14 cellular contexts compared by ENCODE assay signal in the genomic region with DNA sequence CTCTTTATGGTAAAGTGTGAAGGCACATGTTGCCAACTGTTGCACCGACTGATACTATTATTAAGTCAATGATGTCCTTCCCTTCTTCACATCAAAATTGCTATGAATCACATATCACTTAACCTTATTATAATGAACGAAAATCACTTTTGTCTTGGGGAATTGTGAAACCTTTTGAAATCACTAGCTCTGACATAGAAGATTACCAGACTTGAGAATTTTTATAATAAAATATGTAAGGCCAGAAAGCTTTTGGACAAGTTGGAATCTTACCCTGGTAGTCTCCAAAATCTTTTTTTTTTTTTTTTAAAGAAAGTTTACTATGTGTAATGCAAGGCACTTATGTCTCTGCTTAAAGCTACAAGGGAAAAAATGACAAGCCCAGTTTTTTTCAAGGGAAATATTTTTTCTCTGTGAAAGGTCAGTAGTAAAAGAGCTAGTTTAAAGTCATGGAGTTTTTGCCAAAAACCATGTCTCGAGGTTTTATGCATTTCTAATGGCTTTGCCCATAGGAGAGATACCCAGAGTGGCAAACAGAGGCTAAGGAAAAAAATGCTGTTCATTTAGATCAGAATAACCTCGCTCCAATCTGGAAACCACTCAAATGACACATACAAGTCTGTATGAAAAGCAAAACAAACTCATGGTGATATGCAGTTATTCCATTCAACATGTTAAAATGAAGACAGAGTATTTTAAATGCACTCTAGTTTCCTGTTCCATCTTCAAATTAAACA.
DNase-seq lines count a peak whose midpoint lies in the region; TF ChIP-seq lines count a peak whose summit lies in the region.
"Had no signal": no experiment of that assay in that cellular context is flagged by ENCODE, and none has a peak within 500 bp of the region (broad histone marks: within the 10 kb centered on the region; RNA-seq: fewer than 3 reads in every experiment).

No MANE protein-coding gene starts in this region.

- no peaks in the 10 kb centered on the region for H3K27me3 ChIP-seq in stomach smooth muscle (ENCODE audit: control insufficient read depth in 1 of 2, insufficient read depth in 2 of 2, low read length in 2 of 2)
- H3K27me3 ChIP-seq: neural progenitor cell had no signal

- in situ Hi-C loops in GM13977 (cut with MboI; ENCODE audit: low pct_unique_long_range_greater_than_20kb, low sequenced_read_pairs, unreplicated experiment): no loop called here

- no peaks in the 10 kb centered on the region for H3K9me3 ChIP-seq in stomach smooth muscle (ENCODE audit: control insufficient read depth in 2 of 2, low read length in 2 of 2)

- TF ChIP-seq CTCF in VCaP (conservative IDR thresholded peaks at IDR 0.05): no peak
- TF ChIP-seq CTCF in fibroblast of mammary gland (conservative IDR thresholded peaks at IDR 0.05; ENCODE audit: control insufficient read depth, insufficient read depth, low read depth, low read length): no peak
- TF ChIP-seq CTCF in GM13977 (IDR thresholded peaks at IDR 0.05; ENCODE audit: extremely low read depth, insufficient read depth, missing control alignments): no peak

- H3K27ac ChIP-seq in VCaP: peak overlapping the region; percentile 84
- peak overlapping the region; percentile 55 for H3K27ac ChIP-seq in stomach smooth muscle (ENCODE audit: low read length)
- H3K27ac ChIP-seq: neural progenitor cell had no signal

- H3K4me3 ChIP-seq in fibroblast of mammary gland (ENCODE audit: control insufficient read depth, low read depth, low read length) (no peak overlapping the region), stomach smooth muscle (ENCODE audit: low read length in 2 of 2) (no peak overlapping the region)
- H3K4me3 ChIP-seq: neural progenitor cell, skin epidermis had no signal

- peaks cover 5 to 24% of the 10 kb centered on the region in 2 donors for H3K36me3 ChIP-seq in stomach smooth muscle (ENCODE audit: control insufficient read depth in 2 of 2, insufficient read depth in 2 of 2, low read length in 2 of 2)
- H3K36me3 ChIP-seq: neural progenitor cell had no signal

- peaks cover 14% of the 10 kb centered on the region for H3K4me1 ChIP-seq in stomach smooth muscle (ENCODE audit: control insufficient read depth, insufficient read depth, low read length)
- H3K4me1 ChIP-seq: neural progenitor cell had no signal

- DNase-seq in DMS 273 (lab: John Stamatoyannopoulos, UW; ENCODE audit: unreplicated experiment): peak; percentile 10
- DNase-seq in DMS 273 treated with DMSO at 0.1 percent for 48 hours (lab: John Stamatoyannopoulos, UW): no peak
- peak; percentile 76 for DNase-seq in fibroblast of mammary gland (ENCODE audit: low read depth)
- no peak for DNase-seq in NK-92 treated with Interleukin-12 subunit alpha and Interleukin-12 subunit beta, amount 100 ng/mL, for 24 hours (lab: John Stamatoyannopoulos, UW)
- no peak for DNase-seq in GM13977 (ENCODE audit: low spot score)
- DNase-seq in activated CD4-positive, alpha-beta T cell treated with anti-CD3 and anti-CD28 coated beads, Interleukin-2, amount 50 U/mL, for 48 hours: no peak
- DNase-seq: 8988T; activated CD4-positive, alpha-beta T cell treated with anti-CD3 and anti-CD28 coated beads, Interleukin-2, amount 10 ng/mL, durations not matched to agents 7 days and 5 days; KBM-7; T-helper 2 cell had no signal

- H3K9ac ChIP-seq in stomach smooth muscle (ENCODE audit: low read length in 2 of 2): no peak overlapping the region
- H3K9ac ChIP-seq: neural progenitor cell had no signal

Comparison
In these comparisons a context has a peak if more than half of its experiments do, and no peak if none do; other contexts are left out.
1. DNase-seq: peak in DMS 273 (single experiment) and fibroblast of mammary gland (single experiment); none in DMS 273 treated with DMSO at 0.1 percent for 48 hours (single experiment), NK-92 treated with Interleukin-12 subunit alpha and Interleukin-12 subunit beta, amount 100 ng/mL, for 24 hours (single experiment), GM13977 (single experiment) and activated CD4-positive, alpha-beta T cell treated with anti-CD3 and anti-CD28 coated beads, Interleukin-2, amount 50 U/mL, for 48 hours (0 of 2).